21 cellular contexts compared by ENCODE assay signal in the genomic region with DNA sequence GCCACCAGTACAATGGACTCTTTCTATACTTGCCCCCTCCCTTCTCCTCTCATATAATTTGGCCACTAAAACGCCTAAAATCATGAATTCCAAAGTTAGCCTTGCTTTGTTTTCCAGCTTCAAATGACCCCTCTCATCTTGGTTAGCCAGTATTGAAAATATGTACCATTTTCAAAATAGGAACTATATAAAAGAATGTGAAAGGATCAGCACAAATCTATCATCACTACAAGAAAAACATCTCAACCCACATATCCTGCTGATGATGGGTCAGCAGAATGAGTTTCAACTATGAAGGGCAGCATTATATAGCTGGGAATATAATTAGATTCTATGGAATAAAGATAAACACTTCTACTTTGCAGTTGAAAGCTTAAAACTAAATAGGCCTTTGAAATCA.
DNase-seq lines count a peak whose midpoint lies in the region; ATAC-seq and TF ChIP-seq lines count a peak whose summit lies in the region.
"Had no signal": no experiment of that assay in that cellular context is flagged by ENCODE, and none has a peak within 500 bp of the region (broad histone marks: within the 10 kb centered on the region; RNA-seq: fewer than 3 reads in every experiment).

No MANE protein-coding gene starts in this region.

- TF ChIP-seq RAD21 in SK-N-SH (IDR thresholded peaks at IDR 0.05; ENCODE audit: low read length): no peak

- H3K4me1 ChIP-seq in SK-N-SH (ENCODE audit: control insufficient read depth in 1 of 2, insufficient read depth in 2 of 2, low read depth in 1 of 2, low read length in 1 of 2): no peaks in the 10 kb centered on the region
- H3K4me1 ChIP-seq in parathyroid adenoma: peaks cover 6% of the 10 kb centered on the region
- H3K4me1 ChIP-seq: HAP-1 had no signal

- H3K79me2 ChIP-seq in SK-N-SH (ENCODE audit: insufficient read depth) (no peaks in the 10 kb centered on the region), parathyroid adenoma (no peaks in the 10 kb centered on the region)

- H3K9me3 ChIP-seq in SK-N-SH (no peaks in the 10 kb centered on the region), parathyroid adenoma (ENCODE audit: control insufficient read depth, low read length) (no peaks in the 10 kb centered on the region)
- H3K9me3 ChIP-seq: BLaER1, HAP-1 had no signal

- H3K4me3 ChIP-seq in SK-N-SH (ENCODE audit: low read depth in 2 of 2, low read length in 1 of 2) (no peak overlapping the region), parathyroid adenoma (ENCODE audit: low read depth, low read length) (no peak overlapping the region)
- H3K4me3 ChIP-seq: BLaER1, HAP-1 had no signal

- H3K36me3 ChIP-seq in SK-N-SH (replicated peaks in 1 of 2; ENCODE audit: control insufficient read depth in 1 of 2, insufficient read depth in 2 of 2, low read length in 1 of 2): no peaks in the 10 kb centered on the region
- H3K36me3 ChIP-seq in parathyroid adenoma (ENCODE audit: control insufficient read depth, insufficient read depth, low read length): no peaks in the 10 kb centered on the region
- H3K36me3 ChIP-seq: BLaER1, HAP-1 had no signal

- H3K4me2 ChIP-seq in SK-N-SH (no peak overlapping the region), parathyroid adenoma (ENCODE audit: low read length) (no peak overlapping the region)
- H3K4me2 ChIP-seq: BLaER1 had no signal

- no peak overlapping the region for H3K9ac ChIP-seq in SK-N-SH
- no peak overlapping the region for H3K9ac ChIP-seq in parathyroid adenoma
- H3K9ac ChIP-seq: BLaER1 had no signal

- H3K9me2 ChIP-seq in SK-N-SH: no peaks in the 10 kb centered on the region; the same call in 1 of the 2 replicates

- H3K27me3 ChIP-seq in SK-N-SH (ENCODE audit: insufficient read depth) (no peaks in the 10 kb centered on the region), parathyroid adenoma (ENCODE audit: control insufficient read depth, insufficient read depth, low read length) (no peaks in the 10 kb centered on the region)
- H3K27me3 ChIP-seq: BLaER1 had no signal

- DNase-seq in SK-N-SH (no peak), SK-MEL-5 (ENCODE audit: low read depth, low spot score) (peak; percentile 22), foreskin melanocyte (peak; percentile 72), SKM-1 (lab: John Stamatoyannopoulos, UW; ENCODE audit: unreplicated experiment) (no peak), NCI-H146 (lab: John Stamatoyannopoulos, UW) (no peak)
- no peak for DNase-seq in stimulated activated CD4-positive, alpha-beta T cell treated with anti-CD3 and anti-CD28 coated beads, Interleukin-2, amount 100 ng/mL, for 48 hours
- DNase-seq: Calu3; CD4-positive, CD25-positive, alpha-beta regulatory T cell; CD8-positive, alpha-beta memory T cell; COR-L47; DMS53; DMS79 treated with DMSO at 0.1 percent for 48 hours; GF-D8; GOT3; HFFc6 had no signal

- CTCF ChIA-PET in SK-N-SH (lab: Yijun Ruan, JAX): no interaction called here

- no peak for TF ChIP-seq EP300 in SK-N-SH (IDR thresholded peaks at IDR 0.05; ENCODE audit: borderline replicate concordance in 1 of 2, low read depth in 1 of 2, low read length in 1 of 2)

- H3F3A ChIP-seq in SK-N-SH (replicated peaks; ENCODE audit: insufficient read depth): no peaks in the 10 kb centered on the region

- H2AFZ ChIP-seq in SK-N-SH (ENCODE audit: low read depth): 0 out of 2 replicates have a peak overlapping the region, but pooled peaks have one; percentile 8
- H2AFZ ChIP-seq in parathyroid adenoma: peak overlapping the region; percentile 55

- no peak overlapping the region for H3K27ac ChIP-seq in SK-N-SH (ENCODE audit: low read depth in 2 of 2, low read length in 1 of 2)
- H3K27ac ChIP-seq in parathyroid adenoma: peak overlapping the region; percentile 25
- H3K27ac ChIP-seq: 22Rv1, BLaER1, C4-2B had no signal

- TF ChIP-seq CTCF in SK-N-SH (IDR thresholded peaks at IDR 0.05) (no peak), parathyroid adenoma (IDR thresholded peaks at IDR 0.05) (no peak)

- in situ Hi-C loops in SK-MEL-5 (cut with HindIII; ENCODE audit: low pct_unique_long_range_greater_than_20kb, low sequenced_read_pairs): no loop called here

- ATAC-seq in SK-N-SH treated with all-trans-retinoic acid at 6 μM for 48 hours: no peak

- H4K20me1 ChIP-seq in SK-N-SH (ENCODE audit: insufficient read depth): no peaks in the 10 kb centered on the region
- H4K20me1 ChIP-seq: BLaER1 had no signal

- WGBS in SK-N-SH (ENCODE audit: low lambda C conversion rate): 13% methylated on average over 1 of the region's 1 CpG

- POLR2A ChIA-PET in SK-N-SH (lab: Yijun Ruan, JAX): no interaction called here

TF ChIP-seq in SK-N-SH, 30 proteins besides CTCF, POLR2A, EP300 and RAD21 (continues in another document):
- TF ChIP-seq POLR2AphosphoS5 (IDR thresholded peaks at IDR 0.05; ENCODE audit: low read depth, low read length): no peak
- TF ChIP-seq MEF2A (IDR thresholded peaks at IDR 0.05; ENCODE audit: borderline replicate concordance, low read depth): no peak
- TF ChIP-seq SIN3A (IDR thresholded peaks at IDR 0.05; ENCODE audit: borderline replicate concordance, low read depth, low read length): no peak
- TF ChIP-seq, protein P1, sequence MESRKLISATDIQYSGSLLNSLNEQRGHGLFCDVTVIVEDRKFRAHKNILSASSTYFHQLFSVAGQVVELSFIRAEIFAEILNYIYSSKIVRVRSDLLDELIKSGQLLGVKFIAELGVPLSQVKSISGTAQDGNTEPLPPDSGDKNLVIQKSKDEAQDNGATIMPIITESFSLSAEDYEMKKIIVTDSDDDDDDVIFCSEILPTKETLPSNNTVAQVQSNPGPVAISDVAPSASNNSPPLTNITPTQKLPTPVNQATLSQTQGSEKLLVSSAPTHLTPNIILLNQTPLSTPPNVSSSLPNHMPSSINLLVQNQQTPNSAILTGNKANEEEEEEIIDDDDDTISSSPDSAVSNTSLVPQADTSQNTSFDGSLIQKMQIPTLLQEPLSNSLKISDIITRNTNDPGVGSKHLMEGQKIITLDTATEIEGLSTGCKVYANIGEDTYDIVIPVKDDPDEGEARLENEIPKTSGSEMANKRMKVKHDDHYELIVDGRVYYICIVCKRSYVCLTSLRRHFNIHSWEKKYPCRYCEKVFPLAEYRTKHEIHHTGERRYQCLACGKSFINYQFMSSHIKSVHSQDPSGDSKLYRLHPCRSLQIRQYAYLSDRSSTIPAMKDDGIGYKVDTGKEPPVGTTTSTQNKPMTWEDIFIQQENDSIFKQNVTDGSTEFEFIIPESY (IDR thresholded peaks at IDR 0.05; ENCODE audit: borderline replicate concordance, low read depth): no peak
- no peak for TF ChIP-seq RFX5 (IDR thresholded peaks at IDR 0.05; ENCODE audit: low read length)
- no peak for TF ChIP-seq MXI1 (IDR thresholded peaks at IDR 0.05; ENCODE audit: low read depth, low read length)
- TF ChIP-seq RCOR1 (IDR thresholded peaks at IDR 0.05; ENCODE audit: low read length): no peak
- no peak for TF ChIP-seq TAF1 (IDR thresholded peaks at IDR 0.05; ENCODE audit: borderline replicate concordance, low read depth, low read length)

TF ChIP-seq in SK-N-SH treated with all-trans-retinoic acid at 6 μM for 48 hours, 23 proteins besides CTCF, POLR2A, EP300 and RAD21:
- TF ChIP-seq, protein P2, sequence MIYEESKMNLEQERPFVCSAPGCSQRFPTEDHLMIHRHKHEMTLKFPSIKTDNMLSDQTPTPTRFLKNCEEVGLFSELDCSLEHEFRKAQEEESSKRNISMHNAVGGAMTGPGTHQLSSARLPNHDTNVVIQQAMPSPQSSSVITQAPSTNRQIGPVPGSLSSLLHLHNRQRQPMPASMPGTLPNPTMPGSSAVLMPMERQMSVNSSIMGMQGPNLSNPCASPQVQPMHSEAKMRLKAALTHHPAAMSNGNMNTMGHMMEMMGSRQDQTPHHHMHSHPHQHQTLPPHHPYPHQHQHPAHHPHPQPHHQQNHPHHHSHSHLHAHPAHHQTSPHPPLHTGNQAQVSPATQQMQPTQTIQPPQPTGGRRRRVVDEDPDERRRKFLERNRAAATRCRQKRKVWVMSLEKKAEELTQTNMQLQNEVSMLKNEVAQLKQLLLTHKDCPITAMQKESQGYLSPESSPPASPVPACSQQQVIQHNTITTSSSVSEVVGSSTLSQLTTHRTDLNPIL (CRISPR knock-in tag; IDR thresholded peaks at IDR 0.05; ENCODE audit: low read depth): no peak
- TF ChIP-seq ZNF8 (CRISPR knock-in tag; IDR thresholded peaks at IDR 0.05): no peak
- TF ChIP-seq ISL1 (CRISPR knock-in tag; IDR thresholded peaks at IDR 0.05): no peak
- TF ChIP-seq, protein P3, sequence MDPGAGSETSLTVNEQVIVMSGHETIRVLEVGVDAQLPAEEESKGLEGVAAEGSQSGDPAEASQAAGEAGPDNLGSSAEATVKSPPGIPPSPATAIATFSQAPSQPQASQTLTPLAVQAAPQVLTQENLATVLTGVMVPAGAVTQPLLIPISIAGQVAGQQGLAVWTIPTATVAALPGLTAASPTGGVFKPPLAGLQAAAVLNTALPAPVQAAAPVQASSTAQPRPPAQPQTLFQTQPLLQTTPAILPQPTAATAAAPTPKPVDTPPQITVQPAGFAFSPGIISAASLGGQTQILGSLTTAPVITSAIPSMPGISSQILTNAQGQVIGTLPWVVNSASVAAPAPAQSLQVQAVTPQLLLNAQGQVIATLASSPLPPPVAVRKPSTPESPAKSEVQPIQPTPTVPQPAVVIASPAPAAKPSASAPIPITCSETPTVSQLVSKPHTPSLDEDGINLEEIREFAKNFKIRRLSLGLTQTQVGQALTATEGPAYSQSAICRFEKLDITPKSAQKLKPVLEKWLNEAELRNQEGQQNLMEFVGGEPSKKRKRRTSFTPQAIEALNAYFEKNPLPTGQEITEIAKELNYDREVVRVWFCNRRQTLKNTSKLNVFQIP (CRISPR knock-in tag; IDR thresholded peaks at IDR 0.05; ENCODE audit: borderline replicate concordance, low read depth): no peak
- TF ChIP-seq ARNTL (CRISPR knock-in tag; IDR thresholded peaks at IDR 0.05; ENCODE audit: borderline replicate concordance, low read depth): no peak
- TF ChIP-seq TOX (CRISPR knock-in tag; IDR thresholded peaks at IDR 0.05; ENCODE audit: borderline replicate concordance): no peak
- TF ChIP-seq BACH2 (CRISPR knock-in tag; IDR thresholded peaks at IDR 0.05; ENCODE audit: borderline replicate concordance): no peak
- TF ChIP-seq ZC3H10 (CRISPR knock-in tag; IDR thresholded peaks at IDR 0.05): no peak
- TF ChIP-seq, protein P4, sequence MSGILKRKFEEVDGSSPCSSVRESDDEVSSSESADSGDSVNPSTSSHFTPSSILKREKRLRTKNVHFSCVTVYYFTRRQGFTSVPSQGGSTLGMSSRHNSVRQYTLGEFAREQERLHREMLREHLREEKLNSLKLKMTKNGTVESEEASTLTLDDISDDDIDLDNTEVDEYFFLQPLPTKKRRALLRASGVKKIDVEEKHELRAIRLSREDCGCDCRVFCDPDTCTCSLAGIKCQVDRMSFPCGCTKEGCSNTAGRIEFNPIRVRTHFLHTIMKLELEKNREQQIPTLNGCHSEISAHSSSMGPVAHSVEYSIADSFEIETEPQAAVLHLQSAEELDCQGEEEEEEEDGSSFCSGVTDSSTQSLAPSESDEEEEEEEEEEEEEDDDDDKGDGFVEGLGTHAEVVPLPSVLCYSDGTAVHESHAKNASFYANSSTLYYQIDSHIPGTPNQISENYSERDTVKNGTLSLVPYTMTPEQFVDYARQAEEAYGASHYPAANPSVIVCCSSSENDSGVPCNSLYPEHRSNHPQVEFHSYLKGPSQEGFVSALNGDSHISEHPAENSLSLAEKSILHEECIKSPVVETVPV (CRISPR knock-in tag; IDR thresholded peaks at IDR 0.05): no peak

Comparison
In these comparisons a context has a peak if more than half of its experiments do, and no peak if none do; other contexts are left out.
1. DNase-seq: peak in SK-MEL-5 (single experiment) and foreskin melanocyte (single experiment); none in SK-N-SH (single experiment), SKM-1 (single experiment), NCI-H146 (single experiment) and stimulated activated CD4-positive, alpha-beta T cell treated with anti-CD3 and anti-CD28 coated beads, Interleukin-2, amount 100 ng/mL, for 48 hours (0 of 2).